22 cellular contexts compared by ENCODE assay signal in genomic region chr3:69290430-69290829, GRCh38.
DNase-seq lines count a peak whose midpoint lies in the region; ATAC-seq, FAIRE-seq and TF ChIP-seq lines count a peak whose summit lies in the region.
"Had no signal": no experiment of that assay in that cellular context is flagged by ENCODE, and none has a peak within 500 bp of the region (broad histone marks: within the 10 kb centered on the region; RNA-seq: fewer than 3 reads in every experiment).

No MANE protein-coding gene starts in this region.

- FAIRE-seq in bronchial epithelial cell (lab: Jason Lieb, UNC) = peak; percentile 66

- no peak overlapping the region for H3K4me2 ChIP-seq in mammary epithelial cell (ENCODE audit: insufficient read depth, low read depth, low read length)
- no peak overlapping the region for H3K4me2 ChIP-seq in neuronal stem cell (ENCODE audit: insufficient read depth, low read length, poor library complexity, severe bottlenecking)
- H3K4me2 ChIP-seq: KMS-11, PC-9 had no signal

- peaks cover 5% of the 10 kb centered on the region for H3K79me2 ChIP-seq in mammary epithelial cell (ENCODE audit: insufficient read depth, low read length)

- peaks cover 27% of the 10 kb centered on the region for H3K36me3 Mint-ChIP-seq in MCF 10A (ENCODE audit: insufficient read depth, unreplicated experiment)
- no peaks in the 10 kb centered on the region for H3K36me3 Mint-ChIP-seq in activated CD4-positive, alpha-beta T cell treated with anti-CD3 and anti-CD28 coated beads for 36 hours (ENCODE audit: low read depth)

- no peaks in the 10 kb centered on the region for H3K27me3 Mint-ChIP-seq in MCF 10A (ENCODE audit: insufficient read depth, unreplicated experiment)
- no peaks in the 10 kb centered on the region for H3K27me3 Mint-ChIP-seq in activated CD4-positive, alpha-beta T cell treated with anti-CD3 and anti-CD28 coated beads for 36 hours
- H3K27me3 Mint-ChIP-seq: CD4-positive, CD25-positive, alpha-beta regulatory T cell had no signal

- in situ Hi-C loops in mammary epithelial cell (cut with MboI; ENCODE audit: low sequenced_read_pairs in 2 of 2) = no loop called here

- H3K36me3 ChIP-seq in mammary epithelial cell (ENCODE audit: insufficient read depth, low read length) (peaks cover 17% of the 10 kb centered on the region), bronchial epithelial cell (ENCODE audit: control insufficient read depth, insufficient read depth, low read length) (peaks cover 1% of the 10 kb centered on the region), neuronal stem cell (replicated peaks in 1 of 2; ENCODE audit: control insufficient read depth in 2 of 2, insufficient read depth in 2 of 2, low read length in 2 of 2) (no peaks in the 10 kb centered on the region)
- H3K36me3 ChIP-seq: BE2C had no signal

- no peak overlapping the region for H2AK5ac ChIP-seq in neuronal stem cell (ENCODE audit: low read depth, low read length)

- DNase-seq in MCF 10A (ENCODE audit: unreplicated experiment) (no peak), mammary epithelial cell (no peak), bronchial epithelial cell (ENCODE audit: low read depth) (no peak), left ventricle myocardium superior (no peak), neuronal stem cell (ENCODE audit: low spot score) (no peak), NCI-H2196 (lab: John Stamatoyannopoulos, UW; ENCODE audit: unreplicated experiment) (no peak)
- no peak for DNase-seq in activated CD4-positive, alpha-beta T cell treated with anti-CD3 and anti-CD28 coated beads for 36 hours
- DNase-seq in activated CD4-positive, alpha-beta T cell treated with anti-CD3 and anti-CD28 coated beads, Interleukin-2, amount 50 U/mL, for 4 hours = no peak
- DNase-seq: 8988T; BE2C; CD4-positive, CD25-positive, alpha-beta regulatory T cell; COR-L47; DMS153; GDM1; GM23248; HCEC 1CT; NCI-H1417 treated with DMSO at 0.1 percent for 48 hours; NCI-H345; NCI-H524 treated with DMSO at 0.1 percent for 48 hours; PC-9 had no signal

- POLR2A ChIA-PET in MCF 10A (lab: Yijun Ruan, JAX) = interaction anchor here (1.5 kb wide), 1 partner anchor 48 kb away, joined by 4 read pairs; no protein-coding TSS in a partner anchor
- POLR2A ChIA-PET in activated CD4-positive, alpha-beta T cell treated with anti-CD3 and anti-CD28 coated beads for 36 hours (lab: Charles Lee) = no interaction called here

- H3K9ac ChIP-seq in mammary epithelial cell (ENCODE audit: insufficient read depth, low read length) (no peak overlapping the region), neuronal stem cell (ENCODE audit: low read depth, low read length, poor library complexity) (no peak overlapping the region)
- H3K9ac ChIP-seq: GM23248, KMS-11 had no signal

- H3K4me3 ChIP-seq in mammary epithelial cell (replicated peaks in 1 of 3; ENCODE audit: insufficient read depth in 1 of 3, low read depth in 2 of 3, low read length in 3 of 3) (no peak overlapping the region), bronchial epithelial cell (ENCODE audit: low read depth, low read length) (no peak overlapping the region), neuronal stem cell (ENCODE audit: low read length in 2 of 2) (no peak overlapping the region)
- H3K4me3 ChIP-seq: GM23248, PC-9 had no signal

- H3K9me3 Mint-ChIP-seq in MCF 10A (ENCODE audit: unreplicated experiment) = no peaks in the 10 kb centered on the region
- H3K9me3 Mint-ChIP-seq in activated CD4-positive, alpha-beta T cell treated with anti-CD3 and anti-CD28 coated beads for 36 hours (ENCODE audit: low read depth) = no peaks in the 10 kb centered on the region
- H3K9me3 Mint-ChIP-seq: CD4-positive, CD25-positive, alpha-beta regulatory T cell had no signal

- H3K27ac ChIP-seq in mammary epithelial cell (ENCODE audit: insufficient read depth, low read depth, low read length) (no peak overlapping the region), neuronal stem cell (replicated peaks; ENCODE audit: low read length) (no peak overlapping the region)
- H3K27ac ChIP-seq: GM23248, HL-60, KMS-11, PC-9 had no signal

- no peak overlapping the region for H3K14ac ChIP-seq in neuronal stem cell (ENCODE audit: low read length)

- H4K91ac ChIP-seq in neuronal stem cell (ENCODE audit: low read depth, low read length, poor library complexity) = no peak overlapping the region

- H3K27me3 ChIP-seq in mammary epithelial cell (ENCODE audit: insufficient read depth, low read length) (no peaks in the 10 kb centered on the region), bronchial epithelial cell (ENCODE audit: control insufficient read depth, insufficient read depth, low read length) (no peaks in the 10 kb centered on the region), neuronal stem cell (ENCODE audit: control insufficient read depth in 3 of 3, insufficient read depth in 3 of 3, low read depth in 1 of 3, low read length in 3 of 3) (no peaks in the 10 kb centered on the region)
- H3K27me3 ChIP-seq: BE2C had no signal

- H3K23ac ChIP-seq in neuronal stem cell (ENCODE audit: low read depth, low read length, poor library complexity) = no peak overlapping the region

- H3K4me1 ChIP-seq in mammary epithelial cell (ENCODE audit: insufficient read depth, low read length) (peaks cover 46% of the 10 kb centered on the region), neuronal stem cell (ENCODE audit: control insufficient read depth in 2 of 2, insufficient read depth in 1 of 2, low read depth in 1 of 2, low read length in 2 of 2) (peaks cover 35 to 36% of the 10 kb centered on the region in 2 donors)

- H4K8ac ChIP-seq in neuronal stem cell (ENCODE audit: low read depth, low read length) = no peak overlapping the region

- CTCF ChIA-PET in MCF 10A (lab: Yijun Ruan, JAX) (interaction anchor here (0.7 to 3.4 kb wide), 3 partner anchors 16 to 1777 kb away, joined by 3 to 20 read pairs (median 4); no protein-coding TSS in a partner anchor), mammary epithelial cell (lab: Charles Lee; ENCODE audit: low non-redundant PET) (interaction anchor here (0.7 kb wide), 1 partner anchor 74 kb away, joined by 5 read pairs; no protein-coding TSS in a partner anchor)
- CTCF ChIA-PET in activated CD4-positive, alpha-beta T cell treated with anti-CD3 and anti-CD28 coated beads for 36 hours (lab: Charles Lee) = interaction anchor here (2.1 kb wide), 1 partner anchor 129 kb away, joined by 8 read pairs; no protein-coding TSS in a partner anchor

- no peak for TF ChIP-seq CTCF in MCF 10A (IDR thresholded peaks at IDR 0.05; ENCODE audit: unreplicated experiment)
- TF ChIP-seq CTCF in mammary epithelial cell (conservative IDR thresholded peaks at IDR 0.05 in 1 of 2, IDR thresholded peaks at IDR 0.05 in 1 of 2; ENCODE audit: extremely low read depth in 1 of 2, insufficient read depth in 1 of 2, low read depth in 1 of 2, low read length in 2 of 2) = no peak
- no peak for TF ChIP-seq CTCF in bronchial epithelial cell (IDR thresholded peaks at IDR 0.05; ENCODE audit: insufficient read depth, low read length, severe bottlenecking)

- H2BK12ac ChIP-seq in neuronal stem cell (ENCODE audit: low read length) = no peak overlapping the region

- ATAC-seq in left ventricle myocardium superior = peak; percentile 5
- no peak for ATAC-seq in activated CD4-positive, alpha-beta T cell treated with anti-CD3 and anti-CD28 coated beads for 36 hours

- WGBS in mammary epithelial cell (ENCODE audit: low coverage, missing lambda C conversion rate) = 96% methylated on average over 3 of the region's 3 CpGs
- no CpG with 5 or more reads among the region's 3 CpGs for WGBS in neuronal stem cell (ENCODE audit: extremely low coverage in 2 of 2, insufficient read length in 2 of 2, insufficient replicate concordance in 1 of 2), 2 donors

- H2AFZ ChIP-seq in mammary epithelial cell (ENCODE audit: low read depth, low read length) = no peak overlapping the region
- peak overlapping the region; percentile 54 for H2AFZ ChIP-seq in neuronal stem cell (ENCODE audit: low read length)
- H2AFZ ChIP-seq: GM23248, PC-9 had no signal

- H3K4ac ChIP-seq in neuronal stem cell (ENCODE audit: low read length) = no peak overlapping the region

- H2BK15ac ChIP-seq in neuronal stem cell (ENCODE audit: low read length) = no peak overlapping the region

- H3K9me3 ChIP-seq in mammary epithelial cell (replicated peaks; ENCODE audit: insufficient read depth, low read length) (no peaks in the 10 kb centered on the region), neuronal stem cell (replicated peaks in 1 of 2; ENCODE audit: control insufficient read depth in 2 of 2, insufficient read depth in 1 of 2, low read depth in 1 of 2, low read length in 2 of 2) (no peaks in the 10 kb centered on the region)
- H3K9me3 ChIP-seq: BE2C had no signal

- dilution Hi-C loops in mammary epithelial cell (cut with HindIII; ENCODE audit: low sequenced_read_pairs) = no loop called here

- peak overlapping the region; percentile 47 for H3K27ac Mint-ChIP-seq in MCF 10A (ENCODE audit: low read depth, unreplicated experiment)
- H3K27ac Mint-ChIP-seq in activated CD4-positive, alpha-beta T cell treated with anti-CD3 and anti-CD28 coated beads for 36 hours = no peak overlapping the region
- H3K27ac Mint-ChIP-seq: CD4-positive, CD25-positive, alpha-beta regulatory T cell had no signal

- no peak overlapping the region for H2BK5ac ChIP-seq in neuronal stem cell (ENCODE audit: low read length)

- H4K20me1 ChIP-seq in mammary epithelial cell (ENCODE audit: insufficient read depth, low read length) = no peaks in the 10 kb centered on the region

- peaks cover 19% of the 10 kb centered on the region for H3K4me1 Mint-ChIP-seq in MCF 10A (ENCODE audit: insufficient read depth, unreplicated experiment)
- peaks cover 25% of the 10 kb centered on the region for H3K4me1 Mint-ChIP-seq in activated CD4-positive, alpha-beta T cell treated with anti-CD3 and anti-CD28 coated beads for 36 hours

- H3K79me1 ChIP-seq in neuronal stem cell (ENCODE audit: low read depth, low read length) = no peaks in the 10 kb centered on the region

- H3K4me3 Mint-ChIP-seq in MCF 10A (ENCODE audit: unreplicated experiment) = no peak overlapping the region
- H3K4me3 Mint-ChIP-seq in activated CD4-positive, alpha-beta T cell treated with anti-CD3 and anti-CD28 coated beads for 36 hours = no peak overlapping the region
- H3K4me3 Mint-ChIP-seq: CD4-positive, CD25-positive, alpha-beta regulatory T cell had no signal

- intact Hi-C loops in MCF 10A (cut with micrococcal nuclease) (no loop called here), mammary epithelial cell (cut with micrococcal nuclease) (loop anchor here (5.0 kb wide), 1 partner anchor 203 kb away; no protein-coding TSS in a partner anchor), left ventricle myocardium superior (cut with micrococcal nuclease) (no loop called here)
- intact Hi-C loops in activated CD4-positive, alpha-beta T cell treated with anti-CD3 and anti-CD28 coated beads for 36 hours (cut with DNase I, micrococcal nuclease) = no loop called here

- BruUV-seq in MCF 10A (replicated peaks; lab: Mats Ljungman, UMichigan) = no TSS peak
- no TSS peak for BruUV-seq in mammary epithelial cell (replicated peaks; lab: Mats Ljungman, UMichigan)

- no peak overlapping the region for H2BK120ac ChIP-seq in neuronal stem cell (ENCODE audit: low read depth, low read length)

- H3K18ac ChIP-seq in neuronal stem cell (ENCODE audit: low read length) = peak overlapping the region; percentile 23
